Comparison of ENCODE assay signal across 8 cellular contexts in the genomic region with DNA sequence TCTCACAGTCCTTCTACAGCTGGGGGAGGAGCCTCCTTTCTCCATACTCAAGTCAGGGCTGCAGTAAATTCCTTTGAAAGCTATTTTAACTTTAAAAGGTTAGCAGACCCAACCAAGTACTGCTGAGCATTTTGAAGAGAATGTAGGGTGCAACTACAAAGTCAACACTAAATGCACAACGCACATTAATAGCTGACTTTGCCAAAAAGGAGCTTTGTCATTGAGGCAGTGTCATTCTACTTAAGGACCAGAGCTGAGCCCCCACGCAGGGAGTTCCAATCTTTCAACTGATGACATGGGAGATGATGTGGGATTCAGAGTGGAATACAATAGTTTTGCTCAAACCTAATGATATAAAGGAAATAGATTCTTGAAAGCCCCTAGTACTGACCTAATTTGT. TPM values are rescaled to one million over a fixed set of nuclear protein-coding genes. Genes with fewer than 3 reads are reported as not detected.
"Had no signal": no experiment of that assay in that cellular context is flagged by ENCODE, and none has a peak within 500 bp of the region (broad histone marks: within the 10 kb centered on the region; RNA-seq: fewer than 3 reads in every experiment).

No MANE protein-coding gene starts in this region.

- H3K4me3 ChIP-seq: GM23338 had no signal

- DNase-seq: H9, HCEC 1CT had no signal

- H2AFZ ChIP-seq: GM23338 had no signal

- ATAC-seq: GM23338 had no signal

- H3K4me2 ChIP-seq: GM23338 had no signal

- FAIRE-seq: H1, H54, HTR-8/SVneo had no signal

RNA-seq across cellular contexts. Expression of a gene that starts 20.3 kb away (rescaled TPM):
- total RNA-seq: GM23338, H1, H9, HT-29 had no signal
- polyA plus RNA-seq: GM23338, H1, IgD-negative memory B cell had no signal
